ENCODE assay signal across 9 cellular contexts in genomic region chr6:49946835-49947234, GRCh38. TPM values are rescaled to one million over a fixed set of nuclear protein-coding genes. Genes with fewer than 3 reads are reported as not detected.
"Had no signal": no experiment of that assay in that cellular context is flagged by ENCODE, and none has a peak within 500 bp of the region (broad histone marks: within the 10 kb centered on the region; RNA-seq: fewer than 3 reads in every experiment).

No MANE protein-coding gene starts in this region.

- H3K27ac ChIP-seq: GM23248, HL-60 had no signal

- H3K4me3 ChIP-seq: GM23248 had no signal

- DNase-seq: GM23248, GOT3, H9, HCEC 1CT, KG1 had no signal

- H3K9ac ChIP-seq: GM23248 had no signal

- FAIRE-seq: H54 had no signal

- H2AFZ ChIP-seq: GM23248 had no signal

RNA-seq across cellular contexts. Expression of gene DEFB114, which starts 17.1 kb away (rescaled TPM):
- total RNA-seq: GM23248, H9, HT1080 had no signal
- polyA plus RNA-seq: GM23248, IgD-negative memory B cell had no signal

RNA-seq across cellular contexts. Expression of gene DEFB113, which starts 22.6 kb away (rescaled TPM):
- total RNA-seq: GM23248, H9, HT1080 had no signal
- polyA plus RNA-seq: GM23248, IgD-negative memory B cell had no signal
